In genomic region chr20:63606701-63607100, GRCh38 we compare ENCODE assay signal across 24 cellular contexts. TPM values are rescaled to one million over a fixed set of nuclear protein-coding genes. Genes with fewer than 3 reads are reported as not detected.
DNase-seq lines count a peak whose midpoint lies in the region; ATAC-seq, FAIRE-seq and TF ChIP-seq lines count a peak whose summit lies in the region.
"Had no signal": no experiment of that assay in that cellular context is flagged by ENCODE, and none has a peak within 500 bp of the region (broad histone marks: within the 10 kb centered on the region; RNA-seq: fewer than 3 reads in every experiment).

No MANE protein-coding gene starts in this region.

- H3K9me3 ChIP-seq in HepG2 (ENCODE audit: low read length) (no peaks in the 10 kb centered on the region), right lobe of liver (no peaks in the 10 kb centered on the region)

- no peaks in the 10 kb centered on the region for H3K4me1 ChIP-seq in HepG2 (ENCODE audit: insufficient read depth, low read length)
- no peaks in the 10 kb centered on the region for H3K4me1 ChIP-seq in right lobe of liver

- H3K9me3 Mint-ChIP-seq in central memory CD8-positive, alpha-beta T cell = no peaks in the 10 kb centered on the region
- H3K9me3 Mint-ChIP-seq: CD4-positive, alpha-beta T cell; H9; HFFc6 had no signal

- CTCF ChIA-PET in HepG2 (lab: Yijun Ruan, JAX; ENCODE audit: low intra/inter-chr PET ratio, low total read pairs) = no interaction called here

- ATAC-seq in HepG2 (no peak), right lobe of liver (no peak)
- no peak for ATAC-seq in central memory CD8-positive, alpha-beta T cell (replicated peaks; ENCODE audit: extremely low read depth, poor library complexity, severe bottlenecking)
- ATAC-seq: GM12878, K562 had no signal

- 93% methylated on average over 9 of the region's 9 CpGs for WGBS in HepG2 (ENCODE audit: low lambda C conversion rate)
- WGBS in right lobe of liver (ENCODE audit: insufficient coverage, low coverage, low lambda C conversion rate, missing lambda C conversion rate) = 80% methylated on average over 1 of the region's 9 CpGs

- no peaks in the 10 kb centered on the region for H3K79me2 ChIP-seq in HepG2 (ENCODE audit: insufficient read depth, low read length)

- no peak overlapping the region for H3K4me2 ChIP-seq in HepG2 (ENCODE audit: low read depth, low read length)

- H3K27ac Mint-ChIP-seq in central memory CD8-positive, alpha-beta T cell (ENCODE audit: low read depth) = peak overlapping the region; percentile 55
- H3K27ac Mint-ChIP-seq: CD4-positive, alpha-beta T cell; H9; HFFc6 had no signal

- H3K4me1 Mint-ChIP-seq in central memory CD8-positive, alpha-beta T cell = no peaks in the 10 kb centered on the region
- H3K4me1 Mint-ChIP-seq: H9 had no signal

- H3K27me3 ChIP-seq in HepG2 (ENCODE audit: control insufficient read depth in 1 of 2, insufficient read depth in 2 of 2, low read length in 2 of 2) (no peaks in the 10 kb centered on the region), right lobe of liver (no peaks in the 10 kb centered on the region)

- TF ChIP-seq POLR2A in HepG2 (IDR thresholded peaks at IDR 0.05; ENCODE audit: insufficient read depth in 1 of 2, low read depth in 2 of 2, low read length in 2 of 2) (no peak), right lobe of liver (IDR thresholded peaks at IDR 0.05) (no peak), NB4 (IDR thresholded peaks at IDR 0.05; ENCODE audit: extremely low read depth, insufficient read length) (no peak)

- TF ChIP-seq RAD21 in HepG2 (CRISPR knock-in tag; IDR thresholded peaks at IDR 0.05) = no peak

- peaks cover 12 to 24% of the 10 kb centered on the region in 2 experiments for H3K36me3 ChIP-seq in HepG2 (replicated peaks in 1 of 2; ENCODE audit: control insufficient read depth in 1 of 2, insufficient read depth in 2 of 2, low read length in 2 of 2)
- peaks cover 4 to 11% (median 7%) of the 10 kb centered on the region in 4 donors for H3K36me3 ChIP-seq in right lobe of liver

- no peak overlapping the region for H2AFZ ChIP-seq in HepG2 (ENCODE audit: low read length)
- H2AFZ ChIP-seq: GM23248 had no signal

- DNase-seq in HepG2 (ENCODE audit: low spot score) (no peak), right lobe of liver (no peak), NB4 (ENCODE audit: low read depth) (peak; percentile 28), cerebellar cortex (ENCODE audit: low spot score) (no peak), NCI-H2029 (lab: John Stamatoyannopoulos, UW) (no peak)
- no peak for DNase-seq in central memory CD8-positive, alpha-beta T cell (ENCODE audit: low spot score in 2 of 2)
- no peak for DNase-seq in stimulated activated CD4-positive, alpha-beta T cell treated with anti-CD3 and anti-CD28 coated beads, Interleukin-15, amount 100 ng/mL, for 24 hours
- DNase-seq in stimulated activated CD4-positive, alpha-beta T cell treated with anti-CD3 and anti-CD28 coated beads, Interleukin-2, amount 100 ng/mL, for 48 hours = no peak
- DNase-seq: CD4-positive, alpha-beta T cell; COR-L47; DMS79 treated with DMSO at 0.1 percent for 48 hours; GM23248; H9; HFFc6; MM.1S; NCI-H1694; NCI-H2081 treated with DMSO at 0.1 percent for 48 hours; NCI-H2171 treated with DMSO at 0.1 percent for 48 hours; NCI-H524 treated with DMSO at 0.1 percent for 48 hours; OCI-M1; Right ventricle myocardium superior had no signal

- H3K36me3 Mint-ChIP-seq in central memory CD8-positive, alpha-beta T cell (ENCODE audit: insufficient read depth) = peaks cover 13% of the 10 kb centered on the region

- in situ Hi-C loops in HepG2 (cut with HindIII; ENCODE audit: extremely low pct_ligation_motif_present, low pct_unique_long_range_greater_than_20kb) = no loop called here

- H4K20me1 ChIP-seq in HepG2 (ENCODE audit: insufficient read depth, low read length) = no peaks in the 10 kb centered on the region

- POLR2A ChIA-PET in HepG2 (lab: Yijun Ruan, JAX) = no interaction called here

- no peak for TF ChIP-seq EP300 in HepG2 (IDR thresholded peaks at IDR 0.05; ENCODE audit: low read depth in 2 of 2, low read length in 2 of 2)
- TF ChIP-seq EP300 in HepG2 (CRISPR knock-in tag; IDR thresholded peaks at IDR 0.05; ENCODE audit: borderline replicate concordance) = no peak

- TF ChIP-seq CTCF in HepG2 (CRISPR knock-in tag; IDR thresholded peaks at IDR 0.05) (no peak), right lobe of liver (IDR thresholded peaks at IDR 0.05) (no peak), NB4 (IDR thresholded peaks at IDR 0.05; ENCODE audit: low read depth, low read length) (no peak)

- H3K9ac ChIP-seq in HepG2 (ENCODE audit: insufficient read depth, low read depth, low read length) = no peak overlapping the region
- H3K9ac ChIP-seq: GM23248 had no signal

- H3K27me3 Mint-ChIP-seq in central memory CD8-positive, alpha-beta T cell = no peaks in the 10 kb centered on the region
- H3K27me3 Mint-ChIP-seq: CD4-positive, alpha-beta T cell had no signal

- intact Hi-C loops in HepG2 (cut with micrococcal nuclease; ENCODE audit: unreplicated experiment) = no loop called here
- intact Hi-C loops in right lobe of liver (cut with DNase I) = no loop called here

- H3K4me3 ChIP-seq in HepG2 (replicated peaks in 1 of 3; ENCODE audit: insufficient read depth in 1 of 3, low read depth in 2 of 3, low read length in 3 of 3) (no peak overlapping the region), right lobe of liver (no peak overlapping the region), NB4 (ENCODE audit: low read depth, low read length) (no peak overlapping the region)
- H3K4me3 ChIP-seq: GM12878, GM23248, K562 had no signal

- H3K27ac ChIP-seq in HepG2 (ENCODE audit: extremely low read length, insufficient read depth, low read length) (no peak overlapping the region), right lobe of liver (no peak overlapping the region)
- H3K27ac ChIP-seq: GM23248 had no signal

- H3K4me3 Mint-ChIP-seq in central memory CD8-positive, alpha-beta T cell = no peak overlapping the region
- H3K4me3 Mint-ChIP-seq: CD4-positive, alpha-beta T cell; H9; HFFc6 had no signal

- peak; percentile 18 for FAIRE-seq in HepG2 (lab: Jason Lieb, UNC)
- FAIRE-seq: A204.1, GM12878, K562 had no signal

- BruUV-seq in HepG2 (replicated peaks; lab: Mats Ljungman, UMichigan) = no TSS peak

RNA-seq across cellular contexts. Expression of gene GMEB2, which starts 20.2 kb away (rescaled TPM):
- total RNA-seq in HepG2 (2016; rRNA removed; fragmentation: Illumina TruSeq; extraction: Trizol) = 11.6 and 12.4 TPM in 2 replicates
- 2.2 and 2.3 TPM in 2 replicates for total RNA-seq in HepG2 (2016; cell fraction: cytosol; rRNA removed; fragmentation: Illumina TruSeq; extraction: Trizol; ENCODE audit: low read depth)
- 9.6 and 12.4 TPM in 2 replicates for total RNA-seq in HepG2 (2016; cell fraction: insoluble cytoplasmic fraction; rRNA removed; fragmentation: Illumina TruSeq; extraction: Trizol)
- total RNA-seq in HepG2 (2016; cell fraction: membrane; rRNA removed; fragmentation: Illumina TruSeq; extraction: Trizol) = 6.9 and 7.8 TPM in 2 replicates
- 7.8 and 10.3 TPM in 2 replicates for total RNA-seq in HepG2 (2016; cell fraction: nucleus; rRNA removed; fragmentation: Illumina TruSeq; extraction: Trizol)
- polyA plus RNA-seq in HepG2 (2011; rRNA removed) = 10.6 and 11.5 TPM in 2 replicates
- 8.5 and 9.9 TPM in 2 replicates for polyA plus RNA-seq in HepG2 (2011; cell fraction: cytosol; rRNA removed)
- 20.2 and 24.4 TPM in 2 replicates for polyA plus RNA-seq in HepG2 (2011; cell fraction: nucleus; rRNA removed)
- polyA plus RNA-seq in HepG2 (2012) = 6.9 and 8.7 TPM in 2 replicates
- polyA plus RNA-seq in HepG2 (2016; cell fraction: cytosol; fragmentation: Illumina TruSeq; extraction: Trizol; ENCODE audit: low read depth) = 1.5 TPM in 2 replicates
- polyA plus RNA-seq in HepG2 (2016; cell fraction: insoluble cytoplasmic fraction; fragmentation: Illumina TruSeq; extraction: Trizol; ENCODE audit: low read depth) = 9.6 and 12.8 TPM in 2 replicates
- polyA plus RNA-seq in HepG2 (2016; cell fraction: membrane; fragmentation: Illumina TruSeq; extraction: Trizol; ENCODE audit: low read depth) = 3.9 and 4.4 TPM in 2 replicates
- 17.0 TPM in 2 replicates for polyA plus RNA-seq in HepG2 (2016; cell fraction: nucleus; fragmentation: Illumina TruSeq; extraction: Trizol; ENCODE audit: insufficient read depth, low read depth)
- polyA minus RNA-seq in HepG2 (2011; rRNA and poly(A)+ RNA removed; ENCODE audit: low replicate concordance) = 9.4 and 15.1 TPM in 2 replicates
- 6.5 and 6.7 TPM in 2 replicates for polyA minus RNA-seq in HepG2 (2011; cell fraction: cytosol; rRNA and poly(A)+ RNA removed)
- polyA minus RNA-seq in HepG2 (2011; cell fraction: nucleus; rRNA and poly(A)+ RNA removed) = 5.6 and 6.2 TPM in 2 replicates
- total RNA-seq in right lobe of liver = 1 to 10 TPM; 3.2 to 7.0 (median 5.1) TPM

RNA-seq across cellular contexts. Expression of gene HELZ2, which starts 32.7 kb away (rescaled TPM):
- total RNA-seq in HepG2 (2016; rRNA removed; fragmentation: Illumina TruSeq; extraction: Trizol) = 8.4 and 10.1 TPM in 2 replicates
- total RNA-seq in HepG2 (2016; cell fraction: cytosol; rRNA removed; fragmentation: Illumina TruSeq; extraction: Trizol; ENCODE audit: low read depth) = 1.7 and 2.1 TPM in 2 replicates
- total RNA-seq in HepG2 (2016; cell fraction: insoluble cytoplasmic fraction; rRNA removed; fragmentation: Illumina TruSeq; extraction: Trizol) = 6.8 and 10.0 TPM in 2 replicates
- total RNA-seq in HepG2 (2016; cell fraction: membrane; rRNA removed; fragmentation: Illumina TruSeq; extraction: Trizol) = 2.8 and 4.3 TPM in 2 replicates
- 12.8 and 18.4 TPM in 2 replicates for total RNA-seq in HepG2 (2016; cell fraction: nucleus; rRNA removed; fragmentation: Illumina TruSeq; extraction: Trizol)
- polyA plus RNA-seq in HepG2 (2011; rRNA removed) = 9.6 and 16.1 TPM in 2 replicates
- polyA plus RNA-seq in HepG2 (2011; cell fraction: cytosol; rRNA removed) = 4.5 and 6.0 TPM in 2 replicates
- 39.6 and 48.2 TPM in 2 replicates for polyA plus RNA-seq in HepG2 (2011; cell fraction: nucleus; rRNA removed)
- polyA plus RNA-seq in HepG2 (2012) = 12.3 and 14.4 TPM in 2 replicates
- 0.26 and 0.46 TPM in 2 replicates for polyA plus RNA-seq in HepG2 (2016; cell fraction: cytosol; fragmentation: Illumina TruSeq; extraction: Trizol; ENCODE audit: low read depth)
- 5.2 and 6.9 TPM in 2 replicates for polyA plus RNA-seq in HepG2 (2016; cell fraction: insoluble cytoplasmic fraction; fragmentation: Illumina TruSeq; extraction: Trizol; ENCODE audit: low read depth)
- polyA plus RNA-seq in HepG2 (2016; cell fraction: membrane; fragmentation: Illumina TruSeq; extraction: Trizol; ENCODE audit: low read depth) = 0.43 and 0.84 TPM in 2 replicates
- polyA plus RNA-seq in HepG2 (2016; cell fraction: nucleus; fragmentation: Illumina TruSeq; extraction: Trizol; ENCODE audit: insufficient read depth, low read depth) = 17.4 and 18.8 TPM in 2 replicates
- polyA minus RNA-seq in HepG2 (2011; rRNA and poly(A)+ RNA removed; ENCODE audit: low replicate concordance) = 33.2 and 74.9 TPM in 2 replicates
- 41.7 and 42.0 TPM in 2 replicates for polyA minus RNA-seq in HepG2 (2011; cell fraction: cytosol; rRNA and poly(A)+ RNA removed)
- 35.3 and 47.0 TPM in 2 replicates for polyA minus RNA-seq in HepG2 (2011; cell fraction: nucleus; rRNA and poly(A)+ RNA removed)
- 10 to 100 TPM; 14.8 to 30.3 (median 24.1) TPM for total RNA-seq in right lobe of liver

RNA-seq across cellular contexts. Expression of gene STMN3, which starts 46.5 kb away (rescaled TPM):
- total RNA-seq in HepG2 (2016; rRNA removed; fragmentation: Illumina TruSeq; extraction: Trizol) (28.1 and 48.3 TPM in 2 replicates), right lobe of liver (1 to 10 TPM in 1 of 6 experiments, under 1 TPM in 5; 0.43 to 1.6 (median 0.77) TPM)
- total RNA-seq in HepG2 (2016; cell fraction: cytosol; rRNA removed; fragmentation: Illumina TruSeq; extraction: Trizol; ENCODE audit: low read depth) = 9.7 and 10.6 TPM in 2 replicates
- total RNA-seq in HepG2 (2016; cell fraction: insoluble cytoplasmic fraction; rRNA removed; fragmentation: Illumina TruSeq; extraction: Trizol) = 26.7 and 50.6 TPM in 2 replicates
- 20.0 and 20.9 TPM in 2 replicates for total RNA-seq in HepG2 (2016; cell fraction: membrane; rRNA removed; fragmentation: Illumina TruSeq; extraction: Trizol)
- 36.8 and 43.1 TPM in 2 replicates for total RNA-seq in HepG2 (2016; cell fraction: nucleus; rRNA removed; fragmentation: Illumina TruSeq; extraction: Trizol)
- polyA plus RNA-seq in HepG2 (2011; rRNA removed) = 21.0 and 28.5 TPM in 2 replicates
- polyA plus RNA-seq in HepG2 (2011; cell fraction: cytosol; rRNA removed) = 22.7 and 33.5 TPM in 2 replicates
- polyA plus RNA-seq in HepG2 (2011; cell fraction: nucleus; rRNA removed) = 98.2 and 123 TPM in 2 replicates
- 13.1 and 18.3 TPM in 2 replicates for polyA plus RNA-seq in HepG2 (2012)
- 10.7 and 12.2 TPM in 2 replicates for polyA plus RNA-seq in HepG2 (2016; cell fraction: cytosol; fragmentation: Illumina TruSeq; extraction: Trizol; ENCODE audit: low read depth)
- polyA plus RNA-seq in HepG2 (2016; cell fraction: insoluble cytoplasmic fraction; fragmentation: Illumina TruSeq; extraction: Trizol; ENCODE audit: low read depth) = 28.3 and 29.5 TPM in 2 replicates
- 16.2 and 16.7 TPM in 2 replicates for polyA plus RNA-seq in HepG2 (2016; cell fraction: membrane; fragmentation: Illumina TruSeq; extraction: Trizol; ENCODE audit: low read depth)
- 84.0 and 90.0 TPM in 2 replicates for polyA plus RNA-seq in HepG2 (2016; cell fraction: nucleus; fragmentation: Illumina TruSeq; extraction: Trizol; ENCODE audit: insufficient read depth, low read depth)
- 1.7 and 23.2 TPM in 2 replicates for polyA minus RNA-seq in HepG2 (2011; rRNA and poly(A)+ RNA removed; ENCODE audit: low replicate concordance)
- polyA minus RNA-seq in HepG2 (2011; cell fraction: cytosol; rRNA and poly(A)+ RNA removed) = 8.5 and 11.0 TPM in 2 replicates
- 3.3 and 5.6 TPM in 2 replicates for polyA minus RNA-seq in HepG2 (2011; cell fraction: nucleus; rRNA and poly(A)+ RNA removed)

RNA-seq across cellular contexts. Expression of gene RTEL1, which starts 51.4 kb away (rescaled TPM):
- total RNA-seq in HepG2 (2016; rRNA removed; fragmentation: Illumina TruSeq; extraction: Trizol) (10.9 and 21.8 TPM in 2 replicates), right lobe of liver (10 to 100 TPM in 5 of 6 experiments, 1 to 10 TPM in 1; 9.6 to 16.3 (median 12.4) TPM)
- total RNA-seq in HepG2 (2016; cell fraction: cytosol; rRNA removed; fragmentation: Illumina TruSeq; extraction: Trizol; ENCODE audit: low read depth) = 1.6 and 2.4 TPM in 2 replicates
- 8.3 and 23.6 TPM in 2 replicates for total RNA-seq in HepG2 (2016; cell fraction: insoluble cytoplasmic fraction; rRNA removed; fragmentation: Illumina TruSeq; extraction: Trizol)
- 4.7 and 6.3 TPM in 2 replicates for total RNA-seq in HepG2 (2016; cell fraction: membrane; rRNA removed; fragmentation: Illumina TruSeq; extraction: Trizol)
- 34.3 and 37.2 TPM in 2 replicates for total RNA-seq in HepG2 (2016; cell fraction: nucleus; rRNA removed; fragmentation: Illumina TruSeq; extraction: Trizol)
- polyA plus RNA-seq in HepG2 (2011; rRNA removed) = 29.5 and 36.4 TPM in 2 replicates
- 3.8 and 9.1 TPM in 2 replicates for polyA plus RNA-seq in HepG2 (2011; cell fraction: cytosol; rRNA removed)
- 268 and 385 TPM in 2 replicates for polyA plus RNA-seq in HepG2 (2011; cell fraction: nucleus; rRNA removed)
- 16.7 and 17.6 TPM in 2 replicates for polyA plus RNA-seq in HepG2 (2012)
- polyA plus RNA-seq in HepG2 (2016; cell fraction: cytosol; fragmentation: Illumina TruSeq; extraction: Trizol; ENCODE audit: low read depth) = 1.9 TPM in 2 replicates
- polyA plus RNA-seq in HepG2 (2016; cell fraction: insoluble cytoplasmic fraction; fragmentation: Illumina TruSeq; extraction: Trizol; ENCODE audit: low read depth) = 8.6 and 15.7 TPM in 2 replicates
- 4.9 and 5.5 TPM in 2 replicates for polyA plus RNA-seq in HepG2 (2016; cell fraction: membrane; fragmentation: Illumina TruSeq; extraction: Trizol; ENCODE audit: low read depth)
- polyA plus RNA-seq in HepG2 (2016; cell fraction: nucleus; fragmentation: Illumina TruSeq; extraction: Trizol; ENCODE audit: insufficient read depth, low read depth) = 117 and 129 TPM in 2 replicates
- 47.6 and 86.8 TPM in 2 replicates for polyA minus RNA-seq in HepG2 (2011; rRNA and poly(A)+ RNA removed; ENCODE audit: low replicate concordance)
- 5.5 and 5.7 TPM in 2 replicates for polyA minus RNA-seq in HepG2 (2011; cell fraction: cytosol; rRNA and poly(A)+ RNA removed)
- 78.0 and 85.2 TPM in 2 replicates for polyA minus RNA-seq in HepG2 (2011; cell fraction: nucleus; rRNA and poly(A)+ RNA removed)

RNA-seq across cellular contexts. Expression of gene FNDC11, which starts 52.7 kb away (rescaled TPM):
- not detected in 2 replicates for total RNA-seq in HepG2 (2016; rRNA removed; fragmentation: Illumina TruSeq; extraction: Trizol)
- total RNA-seq in HepG2 (2016; cell fraction: cytosol; rRNA removed; fragmentation: Illumina TruSeq; extraction: Trizol; ENCODE audit: low read depth) = not detected in 2 replicates
- not detected in 2 replicates for total RNA-seq in HepG2 (2016; cell fraction: insoluble cytoplasmic fraction; rRNA removed; fragmentation: Illumina TruSeq; extraction: Trizol)
- total RNA-seq in HepG2 (2016; cell fraction: membrane; rRNA removed; fragmentation: Illumina TruSeq; extraction: Trizol) = not detected in 2 replicates
- not detected in 2 replicates for total RNA-seq in HepG2 (2016; cell fraction: nucleus; rRNA removed; fragmentation: Illumina TruSeq; extraction: Trizol)
- polyA plus RNA-seq in HepG2 (2011; rRNA removed) = 0.07 and 0.13 TPM in 2 replicates
- polyA plus RNA-seq in HepG2 (2011; cell fraction: cytosol; rRNA removed) = 0.19 and 0.23 TPM in 2 replicates
- 0.45 and 0.48 TPM in 2 replicates for polyA plus RNA-seq in HepG2 (2011; cell fraction: nucleus; rRNA removed)
- polyA plus RNA-seq in HepG2 (2012) = 0.05 TPM in 1 of 2 replicates, not detected in the other
- not detected in 2 replicates for polyA plus RNA-seq in HepG2 (2016; cell fraction: cytosol; fragmentation: Illumina TruSeq; extraction: Trizol; ENCODE audit: low read depth)
- polyA plus RNA-seq in HepG2 (2016; cell fraction: insoluble cytoplasmic fraction; fragmentation: Illumina TruSeq; extraction: Trizol; ENCODE audit: low read depth) = not detected in 2 replicates
- polyA plus RNA-seq in HepG2 (2016; cell fraction: membrane; fragmentation: Illumina TruSeq; extraction: Trizol; ENCODE audit: low read depth) = not detected in 2 replicates
- not detected in 2 replicates for polyA plus RNA-seq in HepG2 (2016; cell fraction: nucleus; fragmentation: Illumina TruSeq; extraction: Trizol; ENCODE audit: insufficient read depth, low read depth)
- 0.10 and 0.84 TPM in 2 replicates for polyA minus RNA-seq in HepG2 (2011; rRNA and poly(A)+ RNA removed; ENCODE audit: low replicate concordance)
- not detected in 2 replicates for polyA minus RNA-seq in HepG2 (2011; cell fraction: cytosol; rRNA and poly(A)+ RNA removed)
- polyA minus RNA-seq in HepG2 (2011; cell fraction: nucleus; rRNA and poly(A)+ RNA removed) = not detected in 2 replicates
- not detected for total RNA-seq in right lobe of liver
- total RNA-seq: HFFc6 had no signal

Comparison
In these comparisons a context has a peak if more than half of its experiments do, and no peak if none do; other contexts are left out.
1. RNA of gene STMN3, which starts 46.5 kb away (total RNA-seq): 9.7 to 50.6 TPM in HepG2; 0.43 to 1.6 TPM in right lobe of liver; every median in the first group is over 4 times any median in the second.